10 cellular contexts compared by ENCODE assay signal in genomic region chr10:19488592-19489280, GRCh38.
A peak's percentile ranks its signal among the peaks of the same experiment; 100 is the strongest.
DNase-seq lines count a peak whose midpoint lies in the region; ATAC-seq, FAIRE-seq and TF ChIP-seq lines count a peak whose summit lies in the region.
"Had no signal": no experiment of that assay in that cellular context is flagged by ENCODE, and none has a peak within 500 bp of the region (broad histone marks: within the 10 kb centered on the region; RNA-seq: fewer than 3 reads in every experiment).

No MANE protein-coding gene starts in this region.

- H3K9me3 ChIP-seq in AG04450 (ENCODE audit: control insufficient read depth, insufficient read depth, low read length) (no peaks in the 10 kb centered on the region), heart right ventricle (no peaks in the 10 kb centered on the region), ovary (no peaks in the 10 kb centered on the region)

- TF ChIP-seq EP300 in ovary (IDR thresholded peaks at IDR 0.05) = no peak

- intact Hi-C loops in heart right ventricle (cut with DNase I) (no loop called here), ovary (cut with DNase I) (no loop called here)

- FAIRE-seq in urothelium cell line (lab: Jason Lieb, UNC) = no peak

- H3K4me1 ChIP-seq in heart right ventricle (no peaks in the 10 kb centered on the region), ovary (ENCODE audit: insufficient read depth) (no peaks in the 10 kb centered on the region)

- H3K36me3 ChIP-seq in heart right ventricle = no peaks in the 10 kb centered on the region
- H3K36me3 ChIP-seq in ovary = no peaks in the 10 kb centered on the region

- POLR2A ChIA-PET in AG04450 (lab: Yijun Ruan, JAX) = interaction anchor here (0.7 kb wide), 1 partner anchor 212 kb away, joined by 3 read pairs; no protein-coding TSS in a partner anchor

- ATAC-seq in heart right ventricle (peak in 6 of 8 donors; percentile 66 to 88 (median 80)), GM18868 (IDR thresholded peaks at IDR 0.05; ENCODE audit: unreplicated experiment) (no peak)

- TF ChIP-seq POLR2A in ovary (IDR thresholded peaks at IDR 0.05) = no peak

- 24 to 27% methylated on average over 23 of the region's 23 CpGs for WGBS in heart right ventricle, 2 donors
- WGBS in ovary, 3 donors = 27 to 56% (median 42%) methylated on average over 23 of the region's 23 CpGs

- H3K4me3 ChIP-seq in AG04450 (ENCODE audit: low read depth, low read length) = peak overlapping the region; percentile 52
- peak overlapping the region in 9 of 10 donors; percentile 0 to 49 (median 31) for H3K4me3 ChIP-seq in heart right ventricle
- no peak overlapping the region for H3K4me3 ChIP-seq in ovary

- no peaks in the 10 kb centered on the region for H3K27me3 ChIP-seq in AG04450 (ENCODE audit: control insufficient read depth, insufficient read depth, low read length)
- H3K27me3 ChIP-seq in heart right ventricle = no peaks in the 10 kb centered on the region
- no peaks in the 10 kb centered on the region for H3K27me3 ChIP-seq in ovary

- DNase-seq in AG04450 (ENCODE audit: low read depth, low spot score) = no peak
- DNase-seq in SK-N-DZ (ENCODE audit: low spot score) = peak; percentile 33
- peak; percentile 4 to 36 for DNase-seq in heart right ventricle
- peak; percentile 26 to 72 (median 64) for DNase-seq in ovary
- no peak for DNase-seq in NCI-H1436 treated with DMSO at 0.1 percent for 48 hours (lab: John Stamatoyannopoulos, UW)
- no peak for DNase-seq in RPMI8226
- DNase-seq in urothelium cell line (ENCODE audit: low spot score) = no peak
- DNase-seq: CD4-positive, CD25-positive, alpha-beta regulatory T cell had no signal

- TF ChIP-seq CTCF in AG04450 (IDR thresholded peaks at IDR 0.05; ENCODE audit: low read depth, low read length) (peak; percentile 35; the same call in 1 of the 2 replicates), heart right ventricle (IDR thresholded peaks at IDR 0.05) (peak in 3 of 9 donors; percentile 7 to 48 (median 31)), ovary (IDR thresholded peaks at IDR 0.05) (no peak)

- CTCF ChIA-PET in AG04450 (lab: Charles Lee) = interaction anchor here (0.6 kb wide), 1 partner anchor 598 kb away, joined by 3 read pairs; no protein-coding TSS in a partner anchor

- H3K27ac ChIP-seq in AG04450 (ENCODE audit: low read depth, low read length) = peak overlapping the region; percentile 58
- peak overlapping the region in 2 of 10 donors; percentile 25 to 53 for H3K27ac ChIP-seq in heart right ventricle
- no peak overlapping the region for H3K27ac ChIP-seq in ovary
- H3K27ac ChIP-seq: KMS-11 had no signal

Comparison
In these comparisons a context has a peak if more than half of its experiments do, and no peak if none do; other contexts are left out.
1. DNase-seq: peak in SK-N-DZ (single experiment), heart right ventricle (2 of 2) and ovary (5 of 5); none in AG04450 (single experiment), NCI-H1436 treated with DMSO at 0.1 percent for 48 hours (single experiment), RPMI8226 (single experiment) and urothelium cell line (single experiment).